In genomic region chr2:12169721-12170120, GRCh38 we compare ENCODE assay signal across 8 cellular contexts.
DNase-seq lines count a peak whose midpoint lies in the region; ATAC-seq and TF ChIP-seq lines count a peak whose summit lies in the region.

No MANE protein-coding gene starts in this region.

- no peak for TF ChIP-seq POLR2A in Peyer's patch (IDR thresholded peaks at IDR 0.05)

- H3K27ac ChIP-seq in Peyer's patch, result peak overlapping the region; percentile 2 to 74 (median 38)

- no peaks in the 10 kb centered on the region for H3K36me3 ChIP-seq in Peyer's patch

- H3K27me3 Mint-ChIP-seq in effector memory CD8-positive, alpha-beta T cell, result peaks cover 0 to 5% of the 10 kb centered on the region in 2 donors
- no peaks in the 10 kb centered on the region for H3K27me3 Mint-ChIP-seq in naive B cell

- peak overlapping the region; percentile 7 to 19 for H3K27ac Mint-ChIP-seq in effector memory CD8-positive, alpha-beta T cell
- peak overlapping the region in 2 of 6 donors; percentile 31 to 79 for H3K27ac Mint-ChIP-seq in naive B cell

- ATAC-seq in effector memory CD8-positive, alpha-beta T cell (replicated peaks), result peak; percentile 92
- ATAC-seq in naive B cell (ENCODE audit: low read depth in 2 of 2), result peak in 1 of 2 donors; percentile 40
- no peak for ATAC-seq in GM19035 (IDR thresholded peaks at IDR 0.05; ENCODE audit: unreplicated experiment)
- no peak for ATAC-seq in HG03045 (IDR thresholded peaks at IDR 0.05; ENCODE audit: unreplicated experiment)

- no peak for TF ChIP-seq CTCF in AG09319 (IDR thresholded peaks at IDR 0.05; ENCODE audit: low read depth, low read length)
- no peak for TF ChIP-seq CTCF in Peyer's patch (IDR thresholded peaks at IDR 0.05)

- peaks cover 0 to 10% (median 4%) of the 10 kb centered on the region in 4 donors for H3K4me1 ChIP-seq in Peyer's patch

- no peaks in the 10 kb centered on the region for H3K9me3 Mint-ChIP-seq in effector memory CD8-positive, alpha-beta T cell
- H3K9me3 Mint-ChIP-seq in naive B cell, result peaks cover 0 to 4% (median 0%) of the 10 kb centered on the region in 7 donors

- DNase-seq in AG09319 (ENCODE audit: extremely low read depth, low read depth) (peak; percentile 27), Peyer's patch (no peak), naive B cell (no peak), DMS53 (lab: John Stamatoyannopoulos, UW) (no peak)
- no peak for DNase-seq in effector memory CD8-positive, alpha-beta T cell
- DNase-seq in activated CD4-positive, CD25-positive, alpha-beta regulatory T cell treated with anti-CD3 and anti-CD28 coated beads, Interleukin-2, amount 50 U/mL, for 72 hours, result no peak

- peaks cover 8 to 9% of the 10 kb centered on the region in 2 donors for H3K4me1 Mint-ChIP-seq in effector memory CD8-positive, alpha-beta T cell (ENCODE audit: low read depth in 2 of 2)
- peaks cover 34 to 58% (median 47%) of the 10 kb centered on the region in 3 donors for H3K4me1 Mint-ChIP-seq in naive B cell

- no peak overlapping the region for H3K4me3 ChIP-seq in Peyer's patch

- H3K27me3 ChIP-seq in Peyer's patch, result no peaks in the 10 kb centered on the region

- no peak overlapping the region for H3K4me3 Mint-ChIP-seq in effector memory CD8-positive, alpha-beta T cell
- H3K4me3 Mint-ChIP-seq in naive B cell, result peak overlapping the region in 5 of 8 donors; percentile 23 to 68 (median 55)

- no peaks in the 10 kb centered on the region for H3K36me3 Mint-ChIP-seq in effector memory CD8-positive, alpha-beta T cell (ENCODE audit: insufficient read depth)
- peaks cover 4 to 7% of the 10 kb centered on the region in 2 donors for H3K36me3 Mint-ChIP-seq in naive B cell

- no peaks in the 10 kb centered on the region for H3K9me3 ChIP-seq in Peyer's patch

Comparison
In these comparisons a context has a peak if more than half of its experiments do, and no peak if none do; other contexts are left out.
1. H3K4me3 Mint-ChIP-seq: peak in naive B cell (5 of 8); none in effector memory CD8-positive, alpha-beta T cell (0 of 2).